ENCODE assay signal across 19 cellular contexts in the genomic region with DNA sequence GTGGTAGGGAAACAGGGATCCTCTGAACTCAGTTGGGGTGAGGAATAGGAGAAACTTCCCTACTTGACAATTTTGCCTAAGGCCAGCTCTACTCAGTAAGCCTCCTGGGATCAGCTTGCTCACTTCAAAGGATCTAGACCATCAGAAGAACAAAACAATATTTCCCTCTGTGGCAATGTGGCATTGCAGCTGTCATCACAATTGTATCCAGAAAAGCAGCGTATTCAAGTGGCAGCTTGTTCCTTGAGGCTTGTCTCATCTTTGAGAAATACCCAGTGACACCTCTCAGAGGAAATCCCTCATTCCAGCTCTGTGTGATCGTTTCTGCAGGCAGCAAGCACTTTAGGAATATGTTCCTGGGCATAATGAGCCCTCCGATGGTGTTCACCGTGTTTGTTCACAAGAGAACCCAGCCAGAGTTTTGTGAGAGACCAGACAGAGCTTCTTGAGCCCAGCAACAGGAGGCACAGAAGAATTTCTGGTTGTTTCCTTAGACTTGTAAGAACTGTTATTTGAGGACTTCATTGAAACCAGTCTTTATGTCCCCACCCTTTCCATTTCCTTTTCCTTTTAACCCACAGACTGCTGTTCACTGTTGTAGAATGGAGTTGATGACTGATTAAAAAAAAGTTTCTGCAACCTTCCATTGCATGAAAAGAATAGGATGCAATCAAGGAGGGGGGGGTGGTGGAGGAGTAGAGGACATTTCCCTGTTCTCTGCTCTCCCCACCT.
DNase-seq lines count a peak whose midpoint lies in the region; ATAC-seq and TF ChIP-seq lines count a peak whose summit lies in the region.
"Had no signal": no experiment of that assay in that cellular context is flagged by ENCODE, and none has a peak within 500 bp of the region (broad histone marks: within the 10 kb centered on the region; RNA-seq: fewer than 3 reads in every experiment).

No MANE protein-coding gene starts in this region.

- CTCF ChIA-PET in CD4-positive, alpha-beta T cell (lab: Charles Lee): no interaction called here

- no peaks in the 10 kb centered on the region for H3K9me3 Mint-ChIP-seq in CD4-positive, alpha-beta T cell
- H3K9me3 Mint-ChIP-seq in neural crest cell: no peaks in the 10 kb centered on the region
- H3K9me3 Mint-ChIP-seq: H9 had no signal

- peak; percentile 24 for ATAC-seq in CD4-positive, alpha-beta T cell (ENCODE audit: poor library complexity)

- no peak overlapping the region for H3K27ac ChIP-seq in CD4-positive, alpha-beta T cell (ENCODE audit: low read depth, low read length)
- no peak overlapping the region for H3K27ac ChIP-seq in esophagus muscularis mucosa (replicated peaks in 1 of 4)

- TF ChIP-seq CTCF in CD4-positive, alpha-beta T cell (IDR thresholded peaks at IDR 0.05): no peak
- no peak for TF ChIP-seq CTCF in esophagus muscularis mucosa (IDR thresholded peaks at IDR 0.05)
- TF ChIP-seq CTCF in neural crest cell (conservative IDR thresholded peaks at IDR 0.05): no peak

- no peak overlapping the region for H3K4me3 ChIP-seq in esophagus muscularis mucosa

- no peak for TF ChIP-seq EP300 in esophagus muscularis mucosa (IDR thresholded peaks at IDR 0.05)

- no peaks in the 10 kb centered on the region for H3K36me3 Mint-ChIP-seq in CD4-positive, alpha-beta T cell (ENCODE audit: low read depth)
- peaks cover 4% of the 10 kb centered on the region for H3K36me3 Mint-ChIP-seq in neural crest cell (ENCODE audit: low read depth)

- no peaks in the 10 kb centered on the region for H3K36me3 ChIP-seq in esophagus muscularis mucosa

- H3K9me3 ChIP-seq in CD4-positive, alpha-beta T cell (ENCODE audit: control insufficient read depth, low read length): no peaks in the 10 kb centered on the region
- no peaks in the 10 kb centered on the region for H3K9me3 ChIP-seq in esophagus muscularis mucosa

- H3K4me3 Mint-ChIP-seq in CD4-positive, alpha-beta T cell: no peak overlapping the region
- no peak overlapping the region for H3K4me3 Mint-ChIP-seq in neural crest cell
- H3K4me3 Mint-ChIP-seq: B cell, H9, IgD-negative memory B cell had no signal

- H3K27me3 Mint-ChIP-seq in CD4-positive, alpha-beta T cell: no peaks in the 10 kb centered on the region
- no peaks in the 10 kb centered on the region for H3K27me3 Mint-ChIP-seq in neural crest cell (ENCODE audit: low read depth)
- H3K27me3 Mint-ChIP-seq: B cell, IgD-negative memory B cell had no signal

- intact Hi-C loops in CD4-positive, alpha-beta T cell (cut with DNase I, micrococcal nuclease): no loop called here
- intact Hi-C loops in esophagus muscularis mucosa (cut with DNase I): no loop called here

- no peaks in the 10 kb centered on the region for H3K4me1 ChIP-seq in esophagus muscularis mucosa

- POLR2A ChIA-PET in CD4-positive, alpha-beta T cell (lab: Charles Lee): interaction anchor here (1.1 to 1.4 kb wide), 2 partner anchors 38 to 40 kb away, joined by 3 to 5 read pairs; no protein-coding TSS in a partner anchor

- peaks cover 15% of the 10 kb centered on the region for H3K4me1 Mint-ChIP-seq in CD4-positive, alpha-beta T cell (ENCODE audit: low read depth)
- peaks cover 8% of the 10 kb centered on the region for H3K4me1 Mint-ChIP-seq in neural crest cell
- H3K4me1 Mint-ChIP-seq: B cell had no signal

- WGBS in esophagus muscularis mucosa: 92% methylated on average over 4 of the region's 4 CpGs

- H3K27ac Mint-ChIP-seq in CD4-positive, alpha-beta T cell: peak overlapping the region; percentile 73
- peak overlapping the region; percentile 32 for H3K27ac Mint-ChIP-seq in neural crest cell (ENCODE audit: unreplicated experiment)
- H3K27ac Mint-ChIP-seq: B cell, H9 had no signal

- no peak for DNase-seq in CD4-positive, alpha-beta T cell
- DNase-seq in NCI-H69 (lab: John Stamatoyannopoulos, UW) (peak; percentile 5), esophagus muscularis mucosa (ENCODE audit: extremely low spot score) (peak; percentile 62), neural crest cell (ENCODE audit: low read depth, low spot score) (no peak), DMS 273 treated with DMSO at 0.1 percent for 48 hours (lab: John Stamatoyannopoulos, UW) (no peak), C1 segment of cervical spinal cord (lab: John Stamatoyannopoulos, UW) (no peak), activated gamma-delta T cell (lab: John Stamatoyannopoulos, UW) (no peak)
- DNase-seq: DMS153; EL; H9; Kasumi-1; NCI-H1105 treated with DMSO at 0.1 percent for 48 hours; NCI-H1694 treated with DMSO at 0.1 percent for 48 hours; NCI-H2107; NCI-H526 treated with DMSO at 0.1 percent for 48 hours; NK-92 treated with Interleukin-12 subunit alpha and Interleukin-12 subunit beta, amount 100 ng/mL, for 24 hours; RPMI8226 had no signal

- no peaks in the 10 kb centered on the region for H3K27me3 ChIP-seq in CD4-positive, alpha-beta T cell (ENCODE audit: control insufficient read depth, insufficient read depth, low read length)
- H3K27me3 ChIP-seq in esophagus muscularis mucosa: no peaks in the 10 kb centered on the region

- TF ChIP-seq POLR2A in esophagus muscularis mucosa (IDR thresholded peaks at IDR 0.05; ENCODE audit: low read depth): no peak

Comparison
In these comparisons a context has a peak if more than half of its experiments do, and no peak if none do; other contexts are left out.
1. DNase-seq: peak in NCI-H69 (single experiment) and esophagus muscularis mucosa (single experiment); none in CD4-positive, alpha-beta T cell (0 of 10), neural crest cell (single experiment), DMS 273 treated with DMSO at 0.1 percent for 48 hours (single experiment), C1 segment of cervical spinal cord (0 of 14) and activated gamma-delta T cell (single experiment).